In the genomic region with DNA sequence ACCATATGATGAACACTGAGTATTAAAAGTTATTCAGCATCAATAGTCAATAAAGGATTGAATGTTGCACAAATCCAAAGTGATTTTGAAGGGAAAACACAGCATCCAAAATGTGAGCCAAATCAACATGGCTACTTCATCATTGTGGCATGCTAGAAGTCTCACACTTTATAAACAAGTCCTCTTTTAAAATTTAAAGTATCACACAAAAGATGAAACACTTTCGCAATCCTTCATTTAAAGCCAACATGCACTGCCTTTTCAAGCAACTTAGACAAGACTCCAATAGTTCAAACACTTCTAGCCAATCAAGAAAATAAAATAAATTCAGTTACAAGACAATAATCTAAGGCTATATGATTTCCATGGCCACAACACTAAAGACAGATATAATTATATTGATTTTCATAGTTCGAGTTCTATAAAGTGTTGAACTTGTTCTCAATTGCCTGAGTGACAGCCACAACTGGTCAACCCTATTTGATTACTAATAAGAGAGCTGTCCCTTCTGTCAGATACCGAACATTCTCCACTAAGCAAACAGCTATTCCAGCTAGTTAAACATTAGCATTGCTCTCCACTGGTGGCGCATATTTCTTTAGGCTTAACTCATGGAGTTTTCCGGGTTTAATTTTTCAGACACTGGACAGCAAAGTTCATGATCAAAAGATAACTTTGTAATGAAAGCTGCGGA, we compare ENCODE assay signal across 14 cellular contexts. TPM values are rescaled to one million over a fixed set of nuclear protein-coding genes. Genes with fewer than 3 reads are reported as not detected.
DNase-seq lines count a peak whose midpoint lies in the region; ATAC-seq and TF ChIP-seq lines count a peak whose summit lies in the region.
"Had no signal": no experiment of that assay in that cellular context is flagged by ENCODE, and none has a peak within 500 bp of the region (broad histone marks: within the 10 kb centered on the region; RNA-seq: fewer than 3 reads in every experiment).

No MANE protein-coding gene starts in this region.

- peak overlapping the region in 10 of 12 donors; percentile 14 to 93 (median 76) for H3K4me3 ChIP-seq in heart left ventricle
- H3K4me3 ChIP-seq in choroid plexus epithelial cell (ENCODE audit: low read depth, low read length): no peak overlapping the region
- H3K4me3 ChIP-seq in liver (ENCODE audit: low read depth in 1 of 3, low read length in 3 of 3): no peak overlapping the region
- no peak overlapping the region for H3K4me3 ChIP-seq in esophagus muscularis mucosa

- H3K27ac Mint-ChIP-seq in type B pancreatic cell: no peak overlapping the region

- H3K9ac ChIP-seq in liver (ENCODE audit: low read depth in 1 of 2, low read length in 2 of 2): no peak overlapping the region

- DNase-seq in heart left ventricle (no peak), Right ventricle myocardium inferior (ENCODE audit: missing footprints) (no peak), choroid plexus epithelial cell (ENCODE audit: low read depth) (peak; percentile 28), type B pancreatic cell (ENCODE audit: extremely low spot score, unreplicated experiment) (no peak), esophagus muscularis mucosa (ENCODE audit: extremely low spot score) (no peak)
- DNase-seq: aorta; effector CD8-positive, alpha-beta T cell; MV-4-11; naive thymus-derived CD8-positive, alpha-beta T cell; stimulated activated naive CD4-positive, alpha-beta T cell had no signal

- H3K27me3 Mint-ChIP-seq in type B pancreatic cell: peaks cover 79% of the 10 kb centered on the region

- H3K27ac ChIP-seq in heart left ventricle (peak overlapping the region in 11 of 12 donors; percentile 55 to 94 (median 90)), liver (ENCODE audit: low read depth in 1 of 2, low read length in 2 of 2) (no peak overlapping the region), esophagus muscularis mucosa (replicated peaks in 1 of 4) (peak overlapping the region in 1 of 4 donors; percentile 43)

- H3K4me1 Mint-ChIP-seq in type B pancreatic cell (ENCODE audit: unreplicated experiment): peaks cover 55% of the 10 kb centered on the region

- H3K4me1 ChIP-seq in heart left ventricle: peaks cover 8 to 53% (median 32%) of the 10 kb centered on the region in 12 donors
- H3K4me1 ChIP-seq in liver (ENCODE audit: control insufficient read depth in 4 of 4, insufficient read depth in 4 of 4, low read length in 3 of 4): peaks cover 2 to 19% (median 10%) of the 10 kb centered on the region in 4 donors
- peaks cover 24 to 37% (median 30%) of the 10 kb centered on the region in 4 donors for H3K4me1 ChIP-seq in esophagus muscularis mucosa

- peak in 1 of 2 donors; percentile 14 for TF ChIP-seq RAD21 in liver (IDR thresholded peaks at IDR 0.05)

- TF ChIP-seq POLR2A in heart left ventricle (IDR thresholded peaks at IDR 0.05) (no peak), esophagus muscularis mucosa (IDR thresholded peaks at IDR 0.05; ENCODE audit: low read depth) (no peak)

- H3K9me3 ChIP-seq in heart left ventricle (no peaks in the 10 kb centered on the region), liver (ENCODE audit: control insufficient read depth in 4 of 4, low read length in 3 of 4) (peaks cover 0 to 3% (median 0%) of the 10 kb centered on the region in 4 donors), esophagus muscularis mucosa (no peaks in the 10 kb centered on the region)

- TF ChIP-seq CTCF in heart left ventricle (IDR thresholded peaks at IDR 0.05) (peak in 1 of 12 donors; percentile 7), choroid plexus epithelial cell (conservative IDR thresholded peaks at IDR 0.05; ENCODE audit: low read depth, low read length) (no peak), liver (IDR thresholded peaks at IDR 0.05; ENCODE audit: low read depth, low read length, missing input control) (peak; percentile 13), type B pancreatic cell (conservative IDR thresholded peaks at IDR 0.05) (peak; percentile 33), esophagus muscularis mucosa (IDR thresholded peaks at IDR 0.05) (no peak)

- no peaks in the 10 kb centered on the region for H3K9me3 Mint-ChIP-seq in type B pancreatic cell

- TF ChIP-seq EP300 in esophagus muscularis mucosa (IDR thresholded peaks at IDR 0.05): no peak

- ATAC-seq in heart left ventricle (no peak), Right ventricle myocardium inferior (no peak), GM21717 (IDR thresholded peaks at IDR 0.05; ENCODE audit: unreplicated experiment) (no peak), GM18498 (IDR thresholded peaks at IDR 0.05; ENCODE audit: unreplicated experiment) (no peak)
- ATAC-seq: naive thymus-derived CD8-positive, alpha-beta T cell; sciatic nerve had no signal

- WGBS in heart left ventricle, 4 donors: 22 to 28% (median 27%) methylated on average over 6 of the region's 6 CpGs
- WGBS in liver: 32% methylated on average over 6 of the region's 6 CpGs
- WGBS in esophagus muscularis mucosa: 59% methylated on average over 6 of the region's 6 CpGs

- intact Hi-C loops in heart left ventricle (cut with DNase I): loop anchor here in 2 of 10 donors (5.0 kb wide), 1 partner anchor 63 kb away; no protein-coding TSS in a partner anchor
- intact Hi-C loops in Right ventricle myocardium inferior (cut with DNase I): no loop called here
- intact Hi-C loops in esophagus muscularis mucosa (cut with DNase I): no loop called here

- peak overlapping the region; percentile 48 for H3K4me3 Mint-ChIP-seq in type B pancreatic cell

- peaks cover 0 to 6% (median 0%) of the 10 kb centered on the region in 9 donors for H3K36me3 ChIP-seq in heart left ventricle
- H3K36me3 ChIP-seq in liver (ENCODE audit: control insufficient read depth in 4 of 4, insufficient read depth in 3 of 4, low read depth in 1 of 4, low read length in 3 of 4): no peaks in the 10 kb centered on the region
- H3K36me3 ChIP-seq in esophagus muscularis mucosa: no peaks in the 10 kb centered on the region

- peaks cover 3% of the 10 kb centered on the region for H3K36me3 Mint-ChIP-seq in type B pancreatic cell

- H3K27me3 ChIP-seq in heart left ventricle (peaks cover 0 to 52% (median 23%) of the 10 kb centered on the region in 9 donors), liver (ENCODE audit: control insufficient read depth in 4 of 4, insufficient read depth in 4 of 4, low read length in 3 of 4) (peaks cover 8 to 36% (median 26%) of the 10 kb centered on the region in 4 donors), esophagus muscularis mucosa (peaks cover 0 to 84% (median 44%) of the 10 kb centered on the region in 4 donors)

TF ChIP-seq in liver, 16 proteins besides CTCF, POLR2A, EP300 and RAD21:
- peak; percentile 27 for TF ChIP-seq FOXA2 (IDR thresholded peaks at IDR 0.05)
- TF ChIP-seq, protein P1, sequence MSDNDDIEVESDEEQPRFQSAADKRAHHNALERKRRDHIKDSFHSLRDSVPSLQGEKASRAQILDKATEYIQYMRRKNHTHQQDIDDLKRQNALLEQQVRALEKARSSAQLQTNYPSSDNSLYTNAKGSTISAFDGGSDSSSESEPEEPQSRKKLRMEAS (IDR thresholded peaks at IDR 0.05): no peak
TF ChIP-seq in liver: peak in this region for 1.

RNA-seq across cellular contexts. Expression of a gene that starts 8.3 kb away (rescaled TPM):
- total RNA-seq in heart left ventricle: 1 to 10 TPM; 3.6 to 8.8 (median 7.2) TPM
- polyA plus RNA-seq in heart left ventricle: 1 to 10 TPM; 4.3 TPM
- 7.9 TPM for total RNA-seq in Right ventricle myocardium inferior
- not detected for total RNA-seq in liver
- polyA plus RNA-seq in liver: under 1 TPM; 0.02 to 0.08 TPM
- total RNA-seq in type B pancreatic cell (ENCODE audit: low replicate concordance): 0.81 and 26.1 TPM in 2 replicates
- 1 to 10 TPM; 2.9 to 7.3 (median 5.2) TPM for total RNA-seq in esophagus muscularis mucosa
- total RNA-seq: naive thymus-derived CD8-positive, alpha-beta T cell had no signal
- polyA plus RNA-seq: naive thymus-derived CD8-positive, alpha-beta T cell had no signal

Comparison
In these comparisons a context has a peak if more than half of its experiments do, and no peak if none do; other contexts are left out.
1. H3K27ac ChIP-seq: peak in heart left ventricle (11 of 12); none in liver (0 of 2).
2. H3K4me3 ChIP-seq: peak in heart left ventricle (10 of 12); none in choroid plexus epithelial cell (single experiment), liver (0 of 3) and esophagus muscularis mucosa (0 of 4).
3. CTCF ChIP-seq: peak in liver (single experiment) and type B pancreatic cell (single experiment); none in choroid plexus epithelial cell (single experiment) and esophagus muscularis mucosa (0 of 3).